ENCODE assay signal across 1 cellular context in the genomic region with DNA sequence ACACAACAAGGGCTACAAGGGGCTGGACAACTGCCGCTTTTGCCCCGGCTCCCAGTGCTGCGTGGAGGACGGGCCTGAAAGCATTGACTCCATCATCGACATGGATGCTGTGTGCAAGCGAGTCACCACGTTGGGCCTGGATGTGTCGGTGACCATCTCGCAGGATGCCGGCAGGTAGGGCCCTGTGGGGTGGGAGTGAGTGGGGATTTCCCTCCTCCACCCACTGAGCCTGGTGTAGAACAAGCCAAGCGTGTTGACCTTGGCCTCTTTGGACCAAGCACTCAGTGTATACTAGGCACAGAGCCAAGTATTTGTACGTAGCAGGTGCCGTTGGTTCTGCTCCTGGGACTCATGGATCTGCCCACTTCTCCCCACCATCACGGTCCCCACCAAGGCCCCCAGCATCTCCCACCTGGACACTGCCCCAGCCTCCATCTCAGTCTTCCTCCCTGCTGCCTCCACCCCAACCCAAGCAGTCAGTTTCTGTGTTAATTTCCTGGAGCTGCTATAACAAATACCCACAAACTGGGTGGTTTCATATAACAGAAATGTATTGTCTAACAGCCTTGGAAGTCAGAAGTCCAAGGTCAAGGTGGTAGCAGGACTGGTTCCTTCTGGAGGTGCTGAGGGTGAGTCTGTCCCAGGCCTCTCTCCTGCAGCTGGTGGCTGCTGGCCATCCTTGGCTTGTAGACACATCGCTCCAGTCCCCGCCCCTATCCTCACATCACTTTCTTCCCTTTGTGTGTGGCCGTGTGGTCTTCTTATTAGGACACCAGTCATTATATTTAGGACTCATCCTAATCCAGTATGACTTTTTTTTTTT.
A peak's percentile ranks its signal among the peaks of the same experiment; 100 is the strongest.
TF ChIP-seq lines count a peak whose summit lies in the region.

No MANE protein-coding gene starts in this region.

TF ChIP-seq in HepG2, 621 proteins besides CTCF, POLR2A, EP300 and RAD21 (continued from another document and continues in another):
- TF ChIP-seq AGO1 (IDR thresholded peaks at IDR 0.05; ENCODE audit: low read depth, low read length, poor library complexity, severe bottlenecking) (no peak), SKI (IDR thresholded peaks at IDR 0.05; ENCODE audit: partially characterized antibody) (no peak), CREM (IDR thresholded peaks at IDR 0.05) (peak; percentile 19; the same call in 1 of the 2 replicates), CREM (CRISPR knock-in tag; IDR thresholded peaks at IDR 0.05) (no peak), IKZF1 (IDR thresholded peaks at IDR 0.05) (no peak), BRD4 (CRISPR knock-in tag; IDR thresholded peaks at IDR 0.05) (no peak), ZNF121 (CRISPR knock-in tag; IDR thresholded peaks at IDR 0.05) (0 out of 2 replicates have a peak, but pooled peaks have one; percentile 33), ZC3H4 (CRISPR knock-in tag; IDR thresholded peaks at IDR 0.05; ENCODE audit: borderline replicate concordance) (no peak), MZF1 (CRISPR knock-in tag; IDR thresholded peaks at IDR 0.05; ENCODE audit: borderline replicate concordance) (no peak), GABPB1 (CRISPR knock-in tag; IDR thresholded peaks at IDR 0.05) (peak; percentile 42; the same call in 1 of the 2 replicates), KLF13 (CRISPR knock-in tag; IDR thresholded peaks at IDR 0.05) (no peak), NR0B2 (CRISPR knock-in tag; IDR thresholded peaks at IDR 0.05) (no peak), HMG20A (CRISPR knock-in tag; IDR thresholded peaks at IDR 0.05; ENCODE audit: borderline replicate concordance) (no peak), ZNF549 (CRISPR knock-in tag; IDR thresholded peaks at IDR 0.05) (no peak), ZNF30 (CRISPR knock-in tag; IDR thresholded peaks at IDR 0.05) (no peak), ZNF264 (CRISPR knock-in tag; IDR thresholded peaks at IDR 0.05) (no peak), MATR3 (CRISPR knock-in tag; IDR thresholded peaks at IDR 0.05) (no peak), ZNF543 (CRISPR knock-in tag; IDR thresholded peaks at IDR 0.05) (no peak), ZSCAN29 (CRISPR knock-in tag; conservative IDR thresholded peaks at IDR 0.05) (no peak), MED1 (CRISPR knock-in tag; IDR thresholded peaks at IDR 0.05) (peak; percentile 82), ZNF678 (CRISPR knock-in tag; IDR thresholded peaks at IDR 0.05) (no peak), THAP7 (CRISPR knock-in tag; IDR thresholded peaks at IDR 0.05) (no peak), BRCA1 (CRISPR knock-in tag; IDR thresholded peaks at IDR 0.05) (no peak), ZNF879 (CRISPR knock-in tag; IDR thresholded peaks at IDR 0.05) (no peak), ZNF331 (CRISPR knock-in tag; IDR thresholded peaks at IDR 0.05) (peak; percentile 62; the same call in 1 of the 2 replicates), AGO2 (optimal IDR thresholded peaks at IDR 0.05; ENCODE audit: low read depth, low read length) (peak; percentile 51), POGZ (CRISPR knock-in tag; IDR thresholded peaks at IDR 0.05) (peak; percentile 34; the same call in 1 of the 2 replicates), ISL2 (CRISPR knock-in tag; IDR thresholded peaks at IDR 0.05) (no peak), CENPX (CRISPR knock-in tag; IDR thresholded peaks at IDR 0.05) (no peak), ZNF703 (CRISPR knock-in tag; IDR thresholded peaks at IDR 0.05; ENCODE audit: borderline replicate concordance) (no peak), SALL1 (CRISPR knock-in tag; IDR thresholded peaks at IDR 0.05) (peak; percentile 78), SMARCE1 (IDR thresholded peaks at IDR 0.05; ENCODE audit: borderline replicate concordance) (no peak), ZNF101 (CRISPR knock-in tag; IDR thresholded peaks at IDR 0.05; ENCODE audit: borderline replicate concordance, low read depth) (no peak), ZNF672 (CRISPR knock-in tag; IDR thresholded peaks at IDR 0.05) (no peak), ARNT (IDR thresholded peaks at IDR 0.05) (no peak), SALL2 (CRISPR knock-in tag; IDR thresholded peaks at IDR 0.05) (0 out of 2 replicates have a peak, but pooled peaks have one; percentile 37), PLRG1 (conservative IDR thresholded peaks at IDR 0.05) (no peak), MAFG (CRISPR knock-in tag; IDR thresholded peaks at IDR 0.05) (no peak), ZNF180 (CRISPR knock-in tag; IDR thresholded peaks at IDR 0.05; ENCODE audit: borderline replicate concordance, low read depth) (no peak), NPAS2 (CRISPR knock-in tag; IDR thresholded peaks at IDR 0.05; ENCODE audit: borderline replicate concordance) (no peak), ZSCAN21 (CRISPR knock-in tag; IDR thresholded peaks at IDR 0.05; ENCODE audit: borderline replicate concordance) (0 out of 2 replicates have a peak, but pooled peaks have one; percentile 40), GTF3A (CRISPR knock-in tag; conservative IDR thresholded peaks at IDR 0.05) (no peak)
- TF ChIP-seq, protein P1, sequence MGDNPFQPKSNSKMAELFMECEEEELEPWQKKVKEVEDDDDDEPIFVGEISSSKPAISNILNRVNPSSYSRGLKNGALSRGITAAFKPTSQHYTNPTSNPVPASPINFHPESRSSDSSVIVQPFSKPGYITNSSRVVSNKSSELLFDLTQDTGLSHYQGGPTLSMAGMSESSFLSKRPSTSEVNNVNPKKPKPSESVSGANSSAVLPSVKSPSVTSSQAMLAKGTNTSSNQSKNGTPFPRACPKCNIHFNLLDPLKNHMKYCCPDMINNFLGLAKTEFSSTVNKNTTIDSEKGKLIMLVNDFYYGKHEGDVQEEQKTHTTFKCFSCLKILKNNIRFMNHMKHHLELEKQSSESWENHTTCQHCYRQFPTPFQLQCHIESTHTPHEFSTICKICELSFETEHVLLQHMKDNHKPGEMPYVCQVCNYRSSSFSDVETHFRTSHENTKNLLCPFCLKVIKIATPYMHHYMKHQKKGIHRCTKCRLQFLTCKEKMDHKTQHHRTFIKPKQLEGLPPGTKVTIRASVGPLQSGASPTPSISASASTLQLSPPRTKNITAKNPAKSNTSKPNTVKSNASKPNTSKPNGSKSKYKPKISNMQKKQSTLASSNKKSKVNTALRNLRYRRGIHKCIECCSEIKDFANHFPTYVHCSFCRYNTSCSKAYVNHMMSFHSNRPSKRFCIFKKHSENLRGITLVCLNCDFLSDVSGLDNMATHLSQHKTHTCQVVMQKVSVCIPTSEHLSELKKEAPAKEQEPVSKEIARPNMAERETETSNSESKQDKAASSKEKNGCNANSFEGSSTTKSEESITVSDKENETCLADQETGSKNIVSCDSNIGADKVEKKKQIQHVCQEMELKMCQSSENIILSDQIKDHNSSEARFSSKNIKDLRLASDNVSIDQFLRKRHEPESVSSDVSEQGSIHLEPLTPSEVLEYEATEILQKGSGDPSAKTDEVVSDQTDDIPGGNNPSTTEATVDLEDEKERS (CRISPR knock-in tag; IDR thresholded peaks at IDR 0.05): no peak
- TF ChIP-seq, protein P2, sequence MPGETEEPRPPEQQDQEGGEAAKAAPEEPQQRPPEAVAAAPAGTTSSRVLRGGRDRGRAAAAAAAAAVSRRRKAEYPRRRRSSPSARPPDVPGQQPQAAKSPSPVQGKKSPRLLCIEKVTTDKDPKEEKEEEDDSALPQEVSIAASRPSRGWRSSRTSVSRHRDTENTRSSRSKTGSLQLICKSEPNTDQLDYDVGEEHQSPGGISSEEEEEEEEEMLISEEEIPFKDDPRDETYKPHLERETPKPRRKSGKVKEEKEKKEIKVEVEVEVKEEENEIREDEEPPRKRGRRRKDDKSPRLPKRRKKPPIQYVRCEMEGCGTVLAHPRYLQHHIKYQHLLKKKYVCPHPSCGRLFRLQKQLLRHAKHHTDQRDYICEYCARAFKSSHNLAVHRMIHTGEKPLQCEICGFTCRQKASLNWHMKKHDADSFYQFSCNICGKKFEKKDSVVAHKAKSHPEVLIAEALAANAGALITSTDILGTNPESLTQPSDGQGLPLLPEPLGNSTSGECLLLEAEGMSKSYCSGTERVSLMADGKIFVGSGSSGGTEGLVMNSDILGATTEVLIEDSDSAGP (CRISPR knock-in tag; IDR thresholded peaks at IDR 0.05; ENCODE audit: borderline replicate concordance): peak; percentile 69
- TF ChIP-seq, protein P3, sequence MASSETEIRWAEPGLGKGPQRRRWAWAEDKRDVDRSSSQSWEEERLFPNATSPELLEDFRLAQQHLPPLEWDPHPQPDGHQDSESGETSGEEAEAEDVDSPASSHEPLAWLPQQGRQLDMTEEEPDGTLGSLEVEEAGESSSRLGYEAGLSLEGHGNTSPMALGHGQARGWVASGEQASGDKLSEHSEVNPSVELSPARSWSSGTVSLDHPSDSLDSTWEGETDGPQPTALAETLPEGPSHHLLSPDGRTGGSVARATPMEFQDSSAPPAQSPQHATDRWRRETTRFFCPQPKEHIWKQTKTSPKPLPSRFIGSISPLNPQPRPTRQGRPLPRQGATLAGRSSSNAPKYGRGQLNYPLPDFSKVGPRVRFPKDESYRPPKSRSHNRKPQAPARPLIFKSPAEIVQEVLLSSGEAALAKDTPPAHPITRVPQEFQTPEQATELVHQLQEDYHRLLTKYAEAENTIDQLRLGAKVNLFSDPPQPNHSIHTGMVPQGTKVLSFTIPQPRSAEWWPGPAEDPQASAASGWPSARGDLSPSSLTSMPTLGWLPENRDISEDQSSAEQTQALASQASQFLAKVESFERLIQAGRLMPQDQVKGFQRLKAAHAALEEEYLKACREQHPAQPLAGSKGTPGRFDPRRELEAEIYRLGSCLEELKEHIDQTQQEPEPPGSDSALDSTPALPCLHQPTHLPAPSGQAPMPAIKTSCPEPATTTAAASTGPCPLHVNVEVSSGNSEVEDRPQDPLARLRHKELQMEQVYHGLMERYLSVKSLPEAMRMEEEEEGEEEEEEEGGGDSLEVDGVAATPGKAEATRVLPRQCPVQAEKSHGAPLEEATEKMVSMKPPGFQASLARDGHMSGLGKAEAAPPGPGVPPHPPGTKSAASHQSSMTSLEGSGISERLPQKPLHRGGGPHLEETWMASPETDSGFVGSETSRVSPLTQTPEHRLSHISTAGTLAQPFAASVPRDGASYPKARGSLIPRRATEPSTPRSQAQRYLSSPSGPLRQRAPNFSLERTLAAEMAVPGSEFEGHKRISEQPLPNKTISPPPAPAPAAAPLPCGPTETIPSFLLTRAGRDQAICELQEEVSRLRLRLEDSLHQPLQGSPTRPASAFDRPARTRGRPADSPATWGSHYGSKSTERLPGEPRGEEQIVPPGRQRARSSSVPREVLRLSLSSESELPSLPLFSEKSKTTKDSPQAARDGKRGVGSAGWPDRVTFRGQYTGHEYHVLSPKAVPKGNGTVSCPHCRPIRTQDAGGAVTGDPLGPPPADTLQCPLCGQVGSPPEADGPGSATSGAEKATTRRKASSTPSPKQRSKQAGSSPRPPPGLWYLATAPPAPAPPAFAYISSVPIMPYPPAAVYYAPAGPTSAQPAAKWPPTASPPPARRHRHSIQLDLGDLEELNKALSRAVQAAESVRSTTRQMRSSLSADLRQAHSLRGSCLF (CRISPR knock-in tag; IDR thresholded peaks at IDR 0.05; ENCODE audit: borderline replicate concordance): no peak
- TF ChIP-seq, protein P4, sequence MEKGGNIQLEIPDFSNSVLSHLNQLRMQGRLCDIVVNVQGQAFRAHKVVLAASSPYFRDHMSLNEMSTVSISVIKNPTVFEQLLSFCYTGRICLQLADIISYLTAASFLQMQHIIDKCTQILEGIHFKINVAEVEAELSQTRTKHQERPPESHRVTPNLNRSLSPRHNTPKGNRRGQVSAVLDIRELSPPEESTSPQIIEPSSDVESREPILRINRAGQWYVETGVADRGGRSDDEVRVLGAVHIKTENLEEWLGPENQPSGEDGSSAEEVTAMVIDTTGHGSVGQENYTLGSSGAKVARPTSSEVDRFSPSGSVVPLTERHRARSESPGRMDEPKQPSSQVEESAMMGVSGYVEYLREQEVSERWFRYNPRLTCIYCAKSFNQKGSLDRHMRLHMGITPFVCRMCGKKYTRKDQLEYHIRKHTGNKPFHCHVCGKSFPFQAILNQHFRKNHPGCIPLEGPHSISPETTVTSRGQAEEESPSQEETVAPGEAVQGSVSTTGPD (CRISPR knock-in tag; IDR thresholded peaks at IDR 0.05): no peak
- TF ChIP-seq, protein P5, sequence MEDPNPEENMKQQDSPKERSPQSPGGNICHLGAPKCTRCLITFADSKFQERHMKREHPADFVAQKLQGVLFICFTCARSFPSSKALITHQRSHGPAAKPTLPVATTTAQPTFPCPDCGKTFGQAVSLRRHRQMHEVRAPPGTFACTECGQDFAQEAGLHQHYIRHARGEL (CRISPR knock-in tag; IDR thresholded peaks at IDR 0.05): no peak
- TF ChIP-seq, protein P6, sequence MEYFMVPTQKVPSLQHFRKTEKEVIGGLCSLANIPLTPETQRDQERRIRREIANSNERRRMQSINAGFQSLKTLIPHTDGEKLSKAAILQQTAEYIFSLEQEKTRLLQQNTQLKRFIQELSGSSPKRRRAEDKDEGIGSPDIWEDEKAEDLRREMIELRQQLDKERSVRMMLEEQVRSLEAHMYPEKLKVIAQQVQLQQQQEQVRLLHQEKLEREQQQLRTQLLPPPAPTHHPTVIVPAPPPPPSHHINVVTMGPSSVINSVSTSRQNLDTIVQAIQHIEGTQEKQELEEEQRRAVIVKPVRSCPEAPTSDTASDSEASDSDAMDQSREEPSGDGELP (IDR thresholded peaks at IDR 0.05; ENCODE audit: borderline replicate concordance, low read depth): no peak
